ENCODE assay signal across 8 cellular contexts in genomic region chr9:34701769-34702736, GRCh38.
DNase-seq lines count a peak whose midpoint lies in the region; TF ChIP-seq lines count a peak whose summit lies in the region.

No MANE protein-coding gene starts in this region.

- peak overlapping the region; percentile 46 for H3K4me3 ChIP-seq in NT2/D1 (ENCODE audit: insufficient read length, low read depth)
- H3K4me3 ChIP-seq in epithelial cell of esophagus (ENCODE audit: low read length) = peak overlapping the region; percentile 61

- H3K27me3 ChIP-seq in NT2/D1 (ENCODE audit: insufficient read depth, insufficient read length) = peaks cover 35% of the 10 kb centered on the region

- H3K9me3 ChIP-seq in NT2/D1 (ENCODE audit: insufficient read depth, low read length) = peaks cover 19% of the 10 kb centered on the region; the same call in 1 of the 2 replicates

- DNase-seq in NCI-H1417 (lab: John Stamatoyannopoulos, UW) (peak; percentile 57 to 66 (median 65)), NCI-H1417 treated with DMSO at 0.1 percent for 48 hours (lab: John Stamatoyannopoulos, UW) (no peak), HK-2 (ENCODE audit: unreplicated experiment) (peak; percentile 67), NT2/D1 (ENCODE audit: low read depth, low spot score) (peak; percentile 61), activated T-cell treated with anti-CD3 and anti-CD28 coated beads for 4 hours (peak; percentile 75), epithelial cell of esophagus (ENCODE audit: low read depth) (peak; percentile 81), middle frontal gyrus (ENCODE audit: extremely low spot score, low spot score) (peak; percentile 69)
- peak; percentile 62 to 67 for DNase-seq in stimulated activated CD8-positive, alpha-beta memory T cell treated with anti-CD3 and anti-CD28 coated beads, Interleukin-15, amount 100 ng/mL, for 4 hours (ENCODE audit: low read depth in 2 of 2)

- H3K36me3 ChIP-seq in NT2/D1 (ENCODE audit: insufficient read depth, insufficient read length, low read length) = no peaks in the 10 kb centered on the region

- peak overlapping the region; percentile 74 for H3K9ac ChIP-seq in NT2/D1 (ENCODE audit: insufficient read length, low read depth)

- no peaks in the 10 kb centered on the region for H3K4me1 ChIP-seq in NT2/D1 (ENCODE audit: insufficient read depth, insufficient read length)

- TF ChIP-seq CTCF in epithelial cell of esophagus (IDR thresholded peaks at IDR 0.05; ENCODE audit: insufficient read depth, low read depth, low read length, missing control alignments) = peak; percentile 99
